In the genomic region with DNA sequence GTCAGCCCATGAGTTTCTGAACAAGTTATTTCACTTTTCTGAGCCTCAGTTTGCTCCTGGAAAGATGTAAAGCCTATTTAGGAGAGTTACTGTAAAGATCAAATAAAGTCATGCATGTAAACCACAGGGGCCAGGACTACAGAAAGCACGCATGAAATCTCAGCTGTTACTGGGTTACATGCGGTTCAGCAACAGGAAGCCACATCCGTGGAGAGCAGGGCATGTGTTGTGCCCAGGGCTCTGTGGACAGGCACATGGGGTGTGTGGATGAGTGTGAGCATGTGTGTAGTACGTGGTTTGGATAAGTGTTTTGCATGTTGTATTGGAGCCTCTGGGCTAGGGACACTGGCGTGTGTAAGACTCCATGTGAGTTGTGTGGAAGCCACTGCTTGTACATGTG, we compare ENCODE assay signal across 12 cellular contexts. TPM values are rescaled to one million over a fixed set of nuclear protein-coding genes. Genes with fewer than 3 reads are reported as not detected.
DNase-seq lines count a peak whose midpoint lies in the region; TF ChIP-seq lines count a peak whose summit lies in the region.
"Had no signal": no experiment of that assay in that cellular context is flagged by ENCODE, and none has a peak within 500 bp of the region (broad histone marks: within the 10 kb centered on the region; RNA-seq: fewer than 3 reads in every experiment).

No MANE protein-coding gene starts in this region.

- H3K4me3 Mint-ChIP-seq in progenitor cell of endocrine pancreas (ENCODE audit: low read depth), result no peak overlapping the region

- peaks cover under 1% of the 10 kb centered on the region for H3K36me3 Mint-ChIP-seq in progenitor cell of endocrine pancreas (ENCODE audit: insufficient read depth)

- WGBS in GM23248 (ENCODE audit: low coverage in 1 of 2, low lambda C conversion rate in 2 of 2, missing lambda C conversion rate in 2 of 2), 2 experiments, result 78 to 84% methylated on average over 5 of the region's 5 CpGs

- H3K4me3 ChIP-seq in GM23248, result no peak overlapping the region

- no peaks in the 10 kb centered on the region for H3K9me2 ChIP-seq in GM23248 (ENCODE audit: insufficient read depth)

- H3K36me3 ChIP-seq in GM23248 (ENCODE audit: low read depth), result no peaks in the 10 kb centered on the region

- no peak overlapping the region for H2AFZ ChIP-seq in GM23248

- DNase-seq in activated gamma-delta T cell treated with Interleukin-2 at 50 U/mL for 16 hours, result peak; percentile 24
- DNase-seq in activated gamma-delta T cell (lab: John Stamatoyannopoulos, UW), result no peak
- peak; percentile 13 for DNase-seq in T follicular helper cell (ENCODE audit: low read depth)
- peak; percentile 73 for DNase-seq in central memory CD4-positive, alpha-beta T cell
- no peak for DNase-seq in progenitor cell of endocrine pancreas (ENCODE audit: low spot score, unreplicated experiment)
- no peak for DNase-seq in GDM1 (lab: John Stamatoyannopoulos, UW)
- no peak for DNase-seq in NCI-H69 (lab: John Stamatoyannopoulos, UW)
- no peak for DNase-seq in GM23248
- DNase-seq: DMS79, HFFc6, small intestine had no signal

- in situ Hi-C loops in GM23248 (cut with MboI), result no loop called here

- no peak overlapping the region for H3K9ac ChIP-seq in GM23248
- H3K9ac ChIP-seq: KMS-11 had no signal

- H3K4me2 ChIP-seq in GM23248 (ENCODE audit: unreplicated experiment), result no peak overlapping the region
- H3K4me2 ChIP-seq: KMS-11 had no signal

- no peaks in the 10 kb centered on the region for H3K9me3 ChIP-seq in GM23248 (ENCODE audit: low read depth)

- peaks cover 13% of the 10 kb centered on the region for H3K4me1 Mint-ChIP-seq in progenitor cell of endocrine pancreas (ENCODE audit: low read depth)

- H3F3A ChIP-seq in GM23248 (ENCODE audit: insufficient read depth), result peaks cover 21% of the 10 kb centered on the region

- peak overlapping the region; percentile 12 for H3K27ac Mint-ChIP-seq in progenitor cell of endocrine pancreas

- peaks cover 21% of the 10 kb centered on the region for H3K4me1 ChIP-seq in GM23248 (ENCODE audit: insufficient read depth)

- H3K9me3 Mint-ChIP-seq in progenitor cell of endocrine pancreas (ENCODE audit: low read depth), result no peaks in the 10 kb centered on the region
- H3K9me3 Mint-ChIP-seq: HFFc6 had no signal

- no peaks in the 10 kb centered on the region for H4K20me1 ChIP-seq in GM23248 (ENCODE audit: insufficient read depth)

- H3K27me3 Mint-ChIP-seq in progenitor cell of endocrine pancreas, result peaks cover 25% of the 10 kb centered on the region

- peaks cover 19% of the 10 kb centered on the region for H3K79me2 ChIP-seq in GM23248 (ENCODE audit: insufficient read depth)

- no peak overlapping the region for H3K27ac ChIP-seq in GM23248
- H3K27ac ChIP-seq: KMS-11 had no signal

- H3K27me3 ChIP-seq in GM23248 (replicated peaks; ENCODE audit: insufficient read depth), result no peaks in the 10 kb centered on the region

- TF ChIP-seq CTCF in progenitor cell of endocrine pancreas (IDR thresholded peaks at IDR 0.05; ENCODE audit: unreplicated experiment), result no peak

RNA-seq across cellular contexts. Expression of a gene that starts 2.2 kb away (rescaled TPM):
- 28.3 and 31.9 TPM in 2 replicates for total RNA-seq in progenitor cell of endocrine pancreas
- total RNA-seq in GM23248 (2014; rRNA removed; shearing (Covaris generic)), result 20.4 and 21.7 TPM in 2 replicates
- 8.0 and 8.8 TPM in 2 replicates for polyA plus RNA-seq in GM23248 (2016; fragmentation: Nextera tagmentation; extraction: Ambion mirVana)

RNA-seq across cellular contexts. Expression of a gene that starts 54.4 kb away (rescaled TPM):
- total RNA-seq in progenitor cell of endocrine pancreas, result 146 and 151 TPM in 2 replicates
- 8.6 and 12.1 TPM in 2 replicates for total RNA-seq in GM23248 (2014; rRNA removed; shearing (Covaris generic))
- polyA plus RNA-seq in GM23248 (2016; fragmentation: Nextera tagmentation; extraction: Ambion mirVana), result 13.3 and 14.2 TPM in 2 replicates

Comparison
In these comparisons a context has a peak if more than half of its experiments do, and no peak if none do; other contexts are left out.
1. DNase-seq: peak in activated gamma-delta T cell treated with Interleukin-2 at 50 U/mL for 16 hours (single experiment), T follicular helper cell (single experiment) and central memory CD4-positive, alpha-beta T cell (single experiment); none in activated gamma-delta T cell (single experiment), progenitor cell of endocrine pancreas (single experiment), GDM1 (single experiment), NCI-H69 (single experiment) and GM23248 (single experiment).
2. RNA of a gene that starts 54.4 kb away (total RNA-seq): 146 to 151 TPM in progenitor cell of endocrine pancreas; 8.6 to 12.1 TPM in GM23248; every median in the first group is over 10 times any median in the second.